Comparison of ENCODE assay signal across 23 cellular contexts in the genomic region with DNA sequence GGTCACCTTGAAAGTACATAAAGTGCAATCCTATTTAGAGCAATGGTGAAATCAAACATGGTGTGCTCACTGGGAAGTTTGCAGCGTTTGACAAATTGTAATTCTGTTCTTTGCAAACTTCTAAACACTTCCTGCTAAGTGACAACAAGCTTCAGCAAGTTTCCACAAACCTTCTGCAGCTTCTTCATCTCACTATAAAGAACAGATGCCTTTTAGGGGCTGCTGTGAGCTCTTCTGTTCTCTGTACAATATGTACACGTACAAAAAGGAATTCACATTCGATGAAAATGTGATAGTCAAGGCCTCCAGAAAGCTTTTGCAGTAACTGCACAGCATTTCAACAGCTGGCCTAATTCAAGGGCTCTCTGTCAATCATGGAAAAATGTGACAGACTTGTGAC.
"Had no signal": no experiment of that assay in that cellular context is flagged by ENCODE, and none has a peak within 500 bp of the region (broad histone marks: within the 10 kb centered on the region; RNA-seq: fewer than 3 reads in every experiment).

No MANE protein-coding gene starts in this region.

- FAIRE-seq: islet of Langerhans had no signal

- H3K4me1 Mint-ChIP-seq: nephron; stimulated activated naive CD8-positive, alpha-beta T cell treated with anti-CD3 and anti-CD28 coated beads, Interleukin-15, amount 100 ng/mL, for 72 hours had no signal

- DNase-seq: colonic mucosa; dermis blood vessel endothelial cell; erythroblast; foreskin melanocyte; head of caudate nucleus; hippocampal formation; kidney glomerular epithelial cell; mesendoderm; naive B cell; psoas muscle; retina; right lobe of liver; spleen; stimulated activated CD4-positive, alpha-beta T cell treated with anti-CD3 and anti-CD28 coated beads, Interleukin-15, amount 100 ng/mL, for 24 hours; stimulated activated CD4-positive, alpha-beta T cell treated with anti-CD3 and anti-CD28 coated beads, Interleukin-1b, Interleukin-23, amount 100 ng/mL, for 48 hours; stimulated activated CD4-positive, alpha-beta T cell treated with anti-CD3 and anti-CD28 coated beads, Interleukin-4, amount 100 ng/mL, for 24 hours; stimulated activated naive B cell treated with anti-CD40 and anti-IgM and Interleukin-4, amounts not matched to agents 10 μg/mL and 1 μg/mL and 100 μg/mL, for 72 hours; stimulated activated naive CD8-positive, alpha-beta T cell treated with anti-CD3 and anti-CD28 coated beads, Interleukin-15, amount 100 ng/mL, for 72 hours; transverse colon had no signal

- ATAC-seq: psoas muscle; right lobe of liver; stimulated activated naive B cell treated with anti-CD40 and anti-IgM and Interleukin-4, amounts not matched to agents 10 μg/mL and 1 μg/mL and 100 μg/mL, for 72 hours; stimulated activated naive CD8-positive, alpha-beta T cell treated with anti-CD3 and anti-CD28 coated beads, Interleukin-15, amount 100 ng/mL, for 72 hours had no signal

- H3K36me3 ChIP-seq: colonic mucosa, neutrophil, right lobe of liver, spleen, thoracic aorta, transverse colon had no signal

- H3K9me3 ChIP-seq: colonic mucosa, neutrophil, psoas muscle, right lobe of liver, spleen, thoracic aorta, transverse colon had no signal

- H3K27me3 Mint-ChIP-seq: naive B cell; stimulated activated naive B cell treated with anti-CD40 and anti-IgM and Interleukin-4, amounts not matched to agents 10 μg/mL and 1 μg/mL and 100 μg/mL, for 72 hours; stimulated activated naive CD8-positive, alpha-beta T cell treated with anti-CD3 and anti-CD28 coated beads, Interleukin-15, amount 100 ng/mL, for 72 hours had no signal

- H3K36me3 Mint-ChIP-seq: naive B cell; stimulated activated naive B cell treated with anti-CD40 and anti-IgM and Interleukin-4, amounts not matched to agents 10 μg/mL and 1 μg/mL and 100 μg/mL, for 72 hours had no signal

- H3K4me1 ChIP-seq: colonic mucosa, psoas muscle, right lobe of liver, spleen, transverse colon had no signal

- H3K4me3 ChIP-seq: colonic mucosa, psoas muscle, right lobe of liver, spleen, thoracic aorta, transverse colon had no signal

- H3K27ac Mint-ChIP-seq: nephron; stimulated activated naive B cell treated with anti-CD40 and anti-IgM and Interleukin-4, amounts not matched to agents 10 μg/mL and 1 μg/mL and 100 μg/mL, for 72 hours; stimulated activated naive CD8-positive, alpha-beta T cell treated with anti-CD3 and anti-CD28 coated beads, Interleukin-15, amount 100 ng/mL, for 72 hours had no signal

- H3K27me3 ChIP-seq: colonic mucosa, neutrophil, right lobe of liver, spleen, transverse colon had no signal

- H3K27ac ChIP-seq: colonic mucosa, neutrophil, psoas muscle, right lobe of liver, spleen, thoracic aorta, transverse colon had no signal

- H3K9me3 Mint-ChIP-seq: naive B cell; nephron; stimulated activated naive B cell treated with anti-CD40 and anti-IgM and Interleukin-4, amounts not matched to agents 10 μg/mL and 1 μg/mL and 100 μg/mL, for 72 hours; stimulated activated naive CD8-positive, alpha-beta T cell treated with anti-CD3 and anti-CD28 coated beads, Interleukin-15, amount 100 ng/mL, for 72 hours had no signal

- H3K4me3 Mint-ChIP-seq: nephron; stimulated activated naive B cell treated with anti-CD40 and anti-IgM and Interleukin-4, amounts not matched to agents 10 μg/mL and 1 μg/mL and 100 μg/mL, for 72 hours; stimulated activated naive CD8-positive, alpha-beta T cell treated with anti-CD3 and anti-CD28 coated beads, Interleukin-15, amount 100 ng/mL, for 72 hours had no signal
